In the genomic region with DNA sequence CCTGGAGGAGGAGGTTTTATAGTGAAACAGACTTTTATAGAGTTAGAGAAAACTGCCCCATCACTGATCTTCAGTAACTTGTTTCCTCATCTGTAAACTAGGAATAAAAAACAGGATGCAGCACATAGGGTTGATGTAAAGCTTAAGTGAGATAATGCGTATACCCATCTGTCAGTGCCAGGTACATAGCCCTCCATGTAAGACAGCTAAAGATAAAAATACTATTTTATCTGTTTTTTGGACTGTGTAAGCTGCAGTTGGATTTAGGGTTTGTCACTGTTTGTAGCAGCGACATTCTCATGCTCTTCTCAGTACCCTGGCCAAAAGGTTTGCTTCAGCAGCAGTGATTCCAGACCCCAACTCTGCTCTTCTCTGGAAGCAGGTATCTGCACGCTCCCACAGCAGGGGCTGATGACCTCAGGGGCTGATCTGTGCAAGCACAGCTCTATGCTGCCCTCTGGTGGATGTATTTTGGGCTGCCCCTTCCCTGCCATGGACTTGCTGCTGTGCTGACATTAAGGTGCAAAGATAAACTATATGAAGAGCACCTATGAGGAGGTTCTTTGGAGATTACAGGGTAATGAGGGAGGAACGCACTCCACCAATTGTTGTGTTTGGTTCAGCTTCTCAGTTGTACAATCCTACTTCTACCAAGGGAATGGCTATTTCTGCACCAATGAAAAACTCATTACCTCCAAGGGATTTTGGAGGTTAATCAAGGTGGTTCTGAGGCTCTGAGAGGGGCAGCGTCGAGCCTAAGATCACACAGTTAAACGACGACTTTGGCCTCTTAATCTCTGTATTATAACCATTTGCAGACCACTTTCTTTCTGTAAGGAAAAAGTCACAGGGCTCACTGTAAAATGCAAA, we compare ENCODE assay signal across 1 cellular context.
TF ChIP-seq lines count a peak whose summit lies in the region.

No MANE protein-coding gene starts in this region.

TF ChIP-seq in GM12878, 131 proteins besides CTCF, POLR2A, EP300 and RAD21 (continued from another document and continues in another):
- TF ChIP-seq, protein P1, sequence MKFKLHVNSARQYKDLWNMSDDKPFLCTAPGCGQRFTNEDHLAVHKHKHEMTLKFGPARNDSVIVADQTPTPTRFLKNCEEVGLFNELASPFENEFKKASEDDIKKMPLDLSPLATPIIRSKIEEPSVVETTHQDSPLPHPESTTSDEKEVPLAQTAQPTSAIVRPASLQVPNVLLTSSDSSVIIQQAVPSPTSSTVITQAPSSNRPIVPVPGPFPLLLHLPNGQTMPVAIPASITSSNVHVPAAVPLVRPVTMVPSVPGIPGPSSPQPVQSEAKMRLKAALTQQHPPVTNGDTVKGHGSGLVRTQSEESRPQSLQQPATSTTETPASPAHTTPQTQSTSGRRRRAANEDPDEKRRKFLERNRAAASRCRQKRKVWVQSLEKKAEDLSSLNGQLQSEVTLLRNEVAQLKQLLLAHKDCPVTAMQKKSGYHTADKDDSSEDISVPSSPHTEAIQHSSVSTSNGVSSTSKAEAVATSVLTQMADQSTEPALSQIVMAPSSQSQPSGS (IDR thresholded peaks at IDR 0.05; ENCODE audit: low read length) = no peak; the same call in 1 of the 2 replicates
- TF ChIP-seq EED (IDR thresholded peaks at IDR 0.05; ENCODE audit: low read depth) = peak; percentile 70
- TF ChIP-seq CHD4 (IDR thresholded peaks at IDR 0.05) = no peak
- TF ChIP-seq CBX5 (IDR thresholded peaks at IDR 0.05; ENCODE audit: low read depth) = 0 out of 2 replicates have a peak, but pooled peaks have one; percentile 50
- no peak for TF ChIP-seq TCF3 (IDR thresholded peaks at IDR 0.05; ENCODE audit: borderline replicate concordance, insufficient read depth, low read depth, low read length)
- TF ChIP-seq, protein P2, sequence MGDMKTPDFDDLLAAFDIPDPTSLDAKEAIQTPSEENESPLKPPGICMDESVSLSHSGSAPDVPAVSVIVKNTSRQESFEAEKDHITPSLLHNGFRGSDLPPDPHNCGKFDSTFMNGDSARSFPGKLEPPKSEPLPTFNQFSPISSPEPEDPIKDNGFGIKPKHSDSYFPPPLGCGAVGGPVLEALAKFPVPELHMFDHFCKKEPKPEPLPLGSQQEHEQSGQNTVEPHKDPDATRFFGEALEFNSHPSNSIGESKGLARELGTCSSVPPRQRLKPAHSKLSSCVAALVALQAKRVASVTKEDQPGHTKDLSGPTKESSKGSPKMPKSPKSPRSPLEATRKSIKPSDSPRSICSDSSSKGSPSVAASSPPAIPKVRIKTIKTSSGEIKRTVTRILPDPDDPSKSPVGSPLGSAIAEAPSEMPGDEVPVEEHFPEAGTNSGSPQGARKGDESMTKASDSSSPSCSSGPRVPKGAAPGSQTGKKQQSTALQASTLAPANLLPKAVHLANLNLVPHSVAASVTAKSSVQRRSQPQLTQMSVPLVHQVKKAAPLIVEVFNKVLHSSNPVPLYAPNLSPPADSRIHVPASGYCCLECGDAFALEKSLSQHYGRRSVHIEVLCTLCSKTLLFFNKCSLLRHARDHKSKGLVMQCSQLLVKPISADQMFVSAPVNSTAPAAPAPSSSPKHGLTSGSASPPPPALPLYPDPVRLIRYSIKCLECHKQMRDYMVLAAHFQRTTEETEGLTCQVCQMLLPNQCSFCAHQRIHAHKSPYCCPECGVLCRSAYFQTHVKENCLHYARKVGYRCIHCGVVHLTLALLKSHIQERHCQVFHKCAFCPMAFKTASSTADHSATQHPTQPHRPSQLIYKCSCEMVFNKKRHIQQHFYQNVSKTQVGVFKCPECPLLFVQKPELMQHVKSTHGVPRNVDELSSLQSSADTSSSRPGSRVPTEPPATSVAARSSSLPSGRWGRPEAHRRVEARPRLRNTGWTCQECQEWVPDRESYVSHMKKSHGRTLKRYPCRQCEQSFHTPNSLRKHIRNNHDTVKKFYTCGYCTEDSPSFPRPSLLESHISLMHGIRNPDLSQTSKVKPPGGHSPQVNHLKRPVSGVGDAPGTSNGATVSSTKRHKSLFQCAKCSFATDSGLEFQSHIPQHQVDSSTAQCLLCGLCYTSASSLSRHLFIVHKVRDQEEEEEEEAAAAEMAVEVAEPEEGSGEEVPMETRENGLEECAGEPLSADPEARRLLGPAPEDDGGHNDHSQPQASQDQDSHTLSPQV (IDR thresholded peaks at IDR 0.05) = no peak
- TF ChIP-seq, protein P3, sequence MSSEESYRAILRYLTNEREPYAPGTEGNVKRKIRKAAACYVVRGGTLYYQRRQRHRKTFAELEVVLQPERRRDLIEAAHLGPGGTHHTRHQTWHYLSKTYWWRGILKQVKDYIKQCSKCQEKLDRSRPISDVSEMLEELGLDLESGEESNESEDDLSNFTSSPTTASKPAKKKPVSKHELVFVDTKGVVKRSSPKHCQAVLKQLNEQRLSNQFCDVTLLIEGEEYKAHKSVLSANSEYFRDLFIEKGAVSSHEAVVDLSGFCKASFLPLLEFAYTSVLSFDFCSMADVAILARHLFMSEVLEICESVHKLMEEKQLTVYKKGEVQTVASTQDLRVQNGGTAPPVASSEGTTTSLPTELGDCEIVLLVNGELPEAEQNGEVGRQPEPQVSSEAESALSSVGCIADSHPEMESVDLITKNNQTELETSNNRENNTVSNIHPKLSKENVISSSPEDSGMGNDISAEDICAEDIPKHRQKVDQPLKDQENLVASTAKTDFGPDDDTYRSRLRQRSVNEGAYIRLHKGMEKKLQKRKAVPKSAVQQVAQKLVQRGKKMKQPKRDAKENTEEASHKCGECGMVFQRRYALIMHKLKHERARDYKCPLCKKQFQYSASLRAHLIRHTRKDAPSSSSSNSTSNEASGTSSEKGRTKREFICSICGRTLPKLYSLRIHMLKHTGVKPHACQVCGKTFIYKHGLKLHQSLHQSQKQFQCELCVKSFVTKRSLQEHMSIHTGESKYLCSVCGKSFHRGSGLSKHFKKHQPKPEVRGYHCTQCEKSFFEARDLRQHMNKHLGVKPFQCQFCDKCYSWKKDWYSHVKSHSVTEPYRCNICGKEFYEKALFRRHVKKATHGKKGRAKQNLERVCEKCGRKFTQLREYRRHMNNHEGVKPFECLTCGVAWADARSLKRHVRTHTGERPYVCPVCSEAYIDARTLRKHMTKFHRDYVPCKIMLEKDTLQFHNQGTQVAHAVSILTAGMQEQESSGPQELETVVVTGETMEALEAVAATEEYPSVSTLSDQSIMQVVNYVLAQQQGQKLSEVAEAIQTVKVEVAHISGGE (CRISPR knock-in tag; IDR thresholded peaks at IDR 0.05) = no peak
- no peak for TF ChIP-seq HDGF (IDR thresholded peaks at IDR 0.05)
- TF ChIP-seq MEF2A (IDR thresholded peaks at IDR 0.05; ENCODE audit: insufficient read depth, low read depth, low read length) = peak; percentile 29; the same call in 1 of the 2 replicates
- peak; percentile 82 for TF ChIP-seq FOXM1 (IDR thresholded peaks at IDR 0.05; ENCODE audit: low read depth, low read length)
- TF ChIP-seq, protein P4, sequence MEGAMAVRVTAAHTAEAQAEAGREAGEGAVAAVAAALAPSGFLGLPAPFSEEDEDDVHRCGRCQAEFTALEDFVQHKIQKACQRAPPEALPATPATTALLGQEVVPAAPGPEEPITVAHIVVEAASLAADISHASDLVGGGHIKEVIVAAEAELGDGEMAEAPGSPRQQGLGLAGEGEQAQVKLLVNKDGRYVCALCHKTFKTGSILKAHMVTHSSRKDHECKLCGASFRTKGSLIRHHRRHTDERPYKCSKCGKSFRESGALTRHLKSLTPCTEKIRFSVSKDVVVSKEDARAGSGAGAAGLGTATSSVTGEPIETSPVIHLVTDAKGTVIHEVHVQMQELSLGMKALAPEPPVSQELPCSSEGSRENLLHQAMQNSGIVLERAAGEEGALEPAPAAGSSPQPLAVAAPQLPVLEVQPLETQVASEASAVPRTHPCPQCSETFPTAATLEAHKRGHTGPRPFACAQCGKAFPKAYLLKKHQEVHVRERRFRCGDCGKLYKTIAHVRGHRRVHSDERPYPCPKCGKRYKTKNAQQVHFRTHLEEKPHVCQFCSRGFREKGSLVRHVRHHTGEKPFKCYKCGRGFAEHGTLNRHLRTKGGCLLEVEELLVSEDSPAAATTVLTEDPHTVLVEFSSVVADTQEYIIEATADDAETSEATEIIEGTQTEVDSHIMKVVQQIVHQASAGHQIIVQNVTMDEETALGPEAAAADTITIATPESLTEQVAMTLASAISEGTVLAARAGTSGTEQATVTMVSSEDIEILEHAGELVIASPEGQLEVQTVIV (IDR thresholded peaks at IDR 0.05; ENCODE audit: borderline replicate concordance, partially characterized antibody) = no peak
- 0 out of 2 replicates have a peak, but pooled peaks have one; percentile 0 for TF ChIP-seq JUNB (IDR thresholded peaks at IDR 0.05)
- TF ChIP-seq, protein P5, sequence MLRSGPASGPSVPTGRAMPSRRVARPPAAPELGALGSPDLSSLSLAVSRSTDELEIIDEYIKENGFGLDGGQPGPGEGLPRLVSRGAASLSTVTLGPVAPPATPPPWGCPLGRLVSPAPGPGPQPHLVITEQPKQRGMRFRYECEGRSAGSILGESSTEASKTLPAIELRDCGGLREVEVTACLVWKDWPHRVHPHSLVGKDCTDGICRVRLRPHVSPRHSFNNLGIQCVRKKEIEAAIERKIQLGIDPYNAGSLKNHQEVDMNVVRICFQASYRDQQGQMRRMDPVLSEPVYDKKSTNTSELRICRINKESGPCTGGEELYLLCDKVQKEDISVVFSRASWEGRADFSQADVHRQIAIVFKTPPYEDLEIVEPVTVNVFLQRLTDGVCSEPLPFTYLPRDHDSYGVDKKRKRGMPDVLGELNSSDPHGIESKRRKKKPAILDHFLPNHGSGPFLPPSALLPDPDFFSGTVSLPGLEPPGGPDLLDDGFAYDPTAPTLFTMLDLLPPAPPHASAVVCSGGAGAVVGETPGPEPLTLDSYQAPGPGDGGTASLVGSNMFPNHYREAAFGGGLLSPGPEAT (IDR thresholded peaks at IDR 0.05; ENCODE audit: low read depth) = no peak
- TF ChIP-seq, protein P6, sequence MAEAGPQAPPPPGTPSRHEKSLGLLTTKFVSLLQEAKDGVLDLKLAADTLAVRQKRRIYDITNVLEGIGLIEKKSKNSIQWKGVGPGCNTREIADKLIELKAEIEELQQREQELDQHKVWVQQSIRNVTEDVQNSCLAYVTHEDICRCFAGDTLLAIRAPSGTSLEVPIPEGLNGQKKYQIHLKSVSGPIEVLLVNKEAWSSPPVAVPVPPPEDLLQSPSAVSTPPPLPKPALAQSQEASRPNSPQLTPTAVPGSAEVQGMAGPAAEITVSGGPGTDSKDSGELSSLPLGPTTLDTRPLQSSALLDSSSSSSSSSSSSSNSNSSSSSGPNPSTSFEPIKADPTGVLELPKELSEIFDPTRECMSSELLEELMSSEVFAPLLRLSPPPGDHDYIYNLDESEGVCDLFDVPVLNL (IDR thresholded peaks at IDR 0.05; ENCODE audit: low read depth, low read length) = no peak
- peak; percentile 23 to 50; a peak in 1 of 4 replicates for TF ChIP-seq BHLHE40 (IDR thresholded peaks at IDR 0.05; ENCODE audit: borderline replicate concordance in 1 of 2, low read depth in 2 of 2, low read length in 1 of 2)
- TF ChIP-seq, protein P7, sequence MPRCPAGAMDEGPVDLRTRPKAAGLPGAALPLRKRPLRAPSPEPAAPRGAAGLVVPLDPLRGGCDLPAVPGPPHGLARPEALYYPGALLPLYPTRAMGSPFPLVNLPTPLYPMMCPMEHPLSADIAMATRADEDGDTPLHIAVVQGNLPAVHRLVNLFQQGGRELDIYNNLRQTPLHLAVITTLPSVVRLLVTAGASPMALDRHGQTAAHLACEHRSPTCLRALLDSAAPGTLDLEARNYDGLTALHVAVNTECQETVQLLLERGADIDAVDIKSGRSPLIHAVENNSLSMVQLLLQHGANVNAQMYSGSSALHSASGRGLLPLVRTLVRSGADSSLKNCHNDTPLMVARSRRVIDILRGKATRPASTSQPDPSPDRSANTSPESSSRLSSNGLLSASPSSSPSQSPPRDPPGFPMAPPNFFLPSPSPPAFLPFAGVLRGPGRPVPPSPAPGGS (IDR thresholded peaks at IDR 0.05; ENCODE audit: borderline replicate concordance, insufficient read depth, low read depth, low read length, poor library complexity, severe bottlenecking) = no peak
- TF ChIP-seq ZNF622 (IDR thresholded peaks at IDR 0.05) = no peak
- TF ChIP-seq BACH1 (IDR thresholded peaks at IDR 0.05; ENCODE audit: borderline replicate concordance) = no peak
- no peak for TF ChIP-seq CREB1 (IDR thresholded peaks at IDR 0.05; ENCODE audit: low read depth)
- TF ChIP-seq WRNIP1 (IDR thresholded peaks at IDR 0.05; ENCODE audit: borderline replicate concordance, low read depth, low read length) = no peak
- no peak for TF ChIP-seq KLF5 (IDR thresholded peaks at IDR 0.05; ENCODE audit: partially characterized antibody)
- TF ChIP-seq, protein P8, sequence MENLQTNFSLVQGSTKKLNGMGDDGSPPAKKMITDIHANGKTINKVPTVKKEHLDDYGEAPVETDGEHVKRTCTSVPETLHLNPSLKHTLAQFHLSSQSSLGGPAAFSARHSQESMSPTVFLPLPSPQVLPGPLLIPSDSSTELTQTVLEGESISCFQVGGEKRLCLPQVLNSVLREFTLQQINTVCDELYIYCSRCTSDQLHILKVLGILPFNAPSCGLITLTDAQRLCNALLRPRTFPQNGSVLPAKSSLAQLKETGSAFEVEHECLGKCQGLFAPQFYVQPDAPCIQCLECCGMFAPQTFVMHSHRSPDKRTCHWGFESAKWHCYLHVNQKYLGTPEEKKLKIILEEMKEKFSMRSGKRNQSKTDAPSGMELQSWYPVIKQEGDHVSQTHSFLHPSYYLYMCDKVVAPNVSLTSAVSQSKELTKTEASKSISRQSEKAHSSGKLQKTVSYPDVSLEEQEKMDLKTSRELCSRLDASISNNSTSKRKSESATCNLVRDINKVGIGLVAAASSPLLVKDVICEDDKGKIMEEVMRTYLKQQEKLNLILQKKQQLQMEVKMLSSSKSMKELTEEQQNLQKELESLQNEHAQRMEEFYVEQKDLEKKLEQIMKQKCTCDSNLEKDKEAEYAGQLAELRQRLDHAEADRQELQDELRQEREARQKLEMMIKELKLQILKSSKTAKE (IDR thresholded peaks at IDR 0.05; ENCODE audit: low read depth, poor library complexity, severe bottlenecking) = peak; percentile 38
- TF ChIP-seq, protein P9, sequence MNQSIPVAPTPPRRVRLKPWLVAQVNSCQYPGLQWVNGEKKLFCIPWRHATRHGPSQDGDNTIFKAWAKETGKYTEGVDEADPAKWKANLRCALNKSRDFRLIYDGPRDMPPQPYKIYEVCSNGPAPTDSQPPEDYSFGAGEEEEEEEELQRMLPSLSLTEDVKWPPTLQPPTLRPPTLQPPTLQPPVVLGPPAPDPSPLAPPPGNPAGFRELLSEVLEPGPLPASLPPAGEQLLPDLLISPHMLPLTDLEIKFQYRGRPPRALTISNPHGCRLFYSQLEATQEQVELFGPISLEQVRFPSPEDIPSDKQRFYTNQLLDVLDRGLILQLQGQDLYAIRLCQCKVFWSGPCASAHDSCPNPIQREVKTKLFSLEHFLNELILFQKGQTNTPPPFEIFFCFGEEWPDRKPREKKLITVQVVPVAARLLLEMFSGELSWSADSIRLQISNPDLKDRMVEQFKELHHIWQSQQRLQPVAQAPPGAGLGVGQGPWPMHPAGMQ (IDR thresholded peaks at IDR 0.05; ENCODE audit: borderline replicate concordance) = no peak
- TF ChIP-seq, protein P10, sequence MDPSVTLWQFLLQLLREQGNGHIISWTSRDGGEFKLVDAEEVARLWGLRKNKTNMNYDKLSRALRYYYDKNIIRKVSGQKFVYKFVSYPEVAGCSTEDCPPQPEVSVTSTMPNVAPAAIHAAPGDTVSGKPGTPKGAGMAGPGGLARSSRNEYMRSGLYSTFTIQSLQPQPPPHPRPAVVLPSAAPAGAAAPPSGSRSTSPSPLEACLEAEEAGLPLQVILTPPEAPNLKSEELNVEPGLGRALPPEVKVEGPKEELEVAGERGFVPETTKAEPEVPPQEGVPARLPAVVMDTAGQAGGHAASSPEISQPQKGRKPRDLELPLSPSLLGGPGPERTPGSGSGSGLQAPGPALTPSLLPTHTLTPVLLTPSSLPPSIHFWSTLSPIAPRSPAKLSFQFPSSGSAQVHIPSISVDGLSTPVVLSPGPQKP (IDR thresholded peaks at IDR 0.05; ENCODE audit: low read depth, low read length) = no peak
- no peak for TF ChIP-seq CEBPB (IDR thresholded peaks at IDR 0.05; ENCODE audit: borderline replicate concordance in 1 of 2, low read depth in 2 of 2, low read length in 2 of 2)
- no peak for TF ChIP-seq SUZ12 (IDR thresholded peaks at IDR 0.05; ENCODE audit: unreplicated experiment)
- TF ChIP-seq RB1 (IDR thresholded peaks at IDR 0.05; ENCODE audit: borderline replicate concordance) = no peak; the same call in 1 of the 2 replicates
- no peak for TF ChIP-seq GATAD2B (conservative IDR thresholded peaks at IDR 0.05; ENCODE audit: low read depth)
- TF ChIP-seq POLR2AphosphoS2 (IDR thresholded peaks at IDR 0.05; ENCODE audit: low read depth, low read length) = no peak
